Comparison of ENCODE assay signal across 8 cellular contexts in genomic region chr3:4976109-4976508, GRCh38. TPM values are rescaled to one million over a fixed set of nuclear protein-coding genes. Genes with fewer than 3 reads are reported as not detected.
DNase-seq lines count a peak whose midpoint lies in the region; ATAC-seq and TF ChIP-seq lines count a peak whose summit lies in the region.

No MANE protein-coding gene starts in this region.

- H3K36me3 ChIP-seq in DOHH2 (ENCODE audit: control insufficient read depth, low read length), result no peaks in the 10 kb centered on the region
- H3K36me3 ChIP-seq in KOPT-K1 (ENCODE audit: insufficient read depth, low read length), result peaks cover 3% of the 10 kb centered on the region; the same call in 1 of the 2 replicates

- H3K4me1 ChIP-seq in DOHH2 (ENCODE audit: control insufficient read depth, low read length), result peaks cover 42% of the 10 kb centered on the region

- H3K4me3 Mint-ChIP-seq in neural crest cell, result peak overlapping the region; percentile 86

- peaks cover 54% of the 10 kb centered on the region for H3K27me3 Mint-ChIP-seq in neural crest cell (ENCODE audit: low read depth)

- H3K9me2 ChIP-seq in DOHH2 (replicated peaks; ENCODE audit: control insufficient read depth, low read length), result no peaks in the 10 kb centered on the region

- peak; percentile 77 for DNase-seq in UCSD-AML1 (lab: John Stamatoyannopoulos, UW; ENCODE audit: unreplicated experiment)
- no peak for DNase-seq in epithelial cell of prostate (ENCODE audit: low read depth, low spot score)
- peak; percentile 25 for DNase-seq in neural crest cell (ENCODE audit: low read depth, low spot score)
- no peak for DNase-seq in globus pallidus (ENCODE audit: low spot score)
- DNase-seq in effector CD8-positive, alpha-beta T cell (lab: John Stamatoyannopoulos, UW), result no peak

- peaks cover 51% of the 10 kb centered on the region for H3K27me3 ChIP-seq in DOHH2 (ENCODE audit: control insufficient read depth, low read length)

- H3K27ac Mint-ChIP-seq in neural crest cell (ENCODE audit: unreplicated experiment), result no peak overlapping the region

- no peaks in the 10 kb centered on the region for H4K20me1 ChIP-seq in DOHH2 (ENCODE audit: control insufficient read depth, insufficient read depth, low read depth, low read length)

- H3K9me3 ChIP-seq in DOHH2 (ENCODE audit: control insufficient read depth, insufficient read depth, low read length), result no peaks in the 10 kb centered on the region
- peaks cover 6% of the 10 kb centered on the region for H3K9me3 ChIP-seq in KOPT-K1 (ENCODE audit: insufficient read depth, low read length, poor library complexity, severe bottlenecking)

- H3K4me2 ChIP-seq in DOHH2 (ENCODE audit: low read length), result no peak overlapping the region

- H3K36me3 Mint-ChIP-seq in neural crest cell (ENCODE audit: low read depth), result no peaks in the 10 kb centered on the region

- peaks cover 2% of the 10 kb centered on the region for H3K9me3 Mint-ChIP-seq in neural crest cell

- no peaks in the 10 kb centered on the region for H3F3A ChIP-seq in DOHH2 (ENCODE audit: control insufficient read depth, insufficient read depth)

- H3K4me3 ChIP-seq in DOHH2 (ENCODE audit: low read length), result no peak overlapping the region

- TF ChIP-seq CTCF in DOHH2 (IDR thresholded peaks at IDR 0.05; ENCODE audit: low read depth, low read length, poor library complexity, severe bottlenecking) (peak; percentile 63), neural crest cell (conservative IDR thresholded peaks at IDR 0.05) (peak; percentile 59)

- ATAC-seq in HG02852 (IDR thresholded peaks at IDR 0.05; ENCODE audit: unreplicated experiment), result no peak

- H3K27ac ChIP-seq in DOHH2 (ENCODE audit: low read depth, low read length) (no peak overlapping the region), KOPT-K1 (ENCODE audit: low read depth, low read length, poor library complexity, severe bottlenecking) (peak overlapping the region; percentile 12), epithelial cell of prostate (peak overlapping the region; percentile 98)

- peaks cover 20% of the 10 kb centered on the region for H3K4me1 Mint-ChIP-seq in neural crest cell

- no peaks in the 10 kb centered on the region for H3K79me2 ChIP-seq in DOHH2 (ENCODE audit: control insufficient read depth, low read length)

RNA-seq across cellular contexts. Expression of gene BHLHE40, which starts 3.1 kb away (rescaled TPM):
- total RNA-seq in neural crest cell, result 0.21 and 0.32 TPM in 2 replicates

Comparison
In these comparisons a context has a peak if more than half of its experiments do, and no peak if none do; other contexts are left out.
1. DNase-seq: peak in UCSD-AML1 (single experiment) and neural crest cell (single experiment); none in epithelial cell of prostate (single experiment), globus pallidus (single experiment) and effector CD8-positive, alpha-beta T cell (single experiment).